15 cellular contexts compared by ENCODE assay signal in genomic region chr11:35376613-35377012, GRCh38. TPM values are rescaled to one million over a fixed set of nuclear protein-coding genes. Genes with fewer than 3 reads are reported as not detected.
A peak's percentile ranks its signal among the peaks of the same experiment; 100 is the strongest.
DNase-seq lines count a peak whose midpoint lies in the region; TF ChIP-seq lines count a peak whose summit lies in the region.
"Had no signal": no experiment of that assay in that cellular context is flagged by ENCODE, and none has a peak within 500 bp of the region (broad histone marks: within the 10 kb centered on the region; RNA-seq: fewer than 3 reads in every experiment).

No MANE protein-coding gene starts in this region.

- no TSS peak for BruUV-seq in OCI-LY7 (replicated peaks; lab: Mats Ljungman, UMichigan)

- peak overlapping the region in 2 of 3 donors; percentile 9 to 47 for H3K27ac Mint-ChIP-seq in IgD-negative memory B cell
- H3K27ac Mint-ChIP-seq in CD4-positive, alpha-beta memory T cell = peak overlapping the region in 2 of 7 donors; percentile 21 to 31

- no peaks in the 10 kb centered on the region for H3K9me3 Mint-ChIP-seq in IgD-negative memory B cell
- no peaks in the 10 kb centered on the region for H3K9me3 Mint-ChIP-seq in CD4-positive, alpha-beta memory T cell

- POLR2A ChIA-PET in CD4-positive, alpha-beta memory T cell (lab: Charles Lee; ENCODE audit: partially characterized antibody) = no interaction called here
- POLR2A ChIA-PET in OCI-LY7 (lab: Charles Lee) = interaction anchor here (0.5 to 1.1 kb wide), 3 partner anchors 12 to 725 kb away, joined by 3 to 4 read pairs (median 3); no protein-coding TSS in a partner anchor

- no peak overlapping the region for H3K4me3 ChIP-seq in foreskin fibroblast (ENCODE audit: low read depth in 1 of 2, low read length in 2 of 2)
- no peak overlapping the region for H3K4me3 ChIP-seq in CD4-positive, alpha-beta memory T cell (ENCODE audit: low read length in 2 of 2)
- H3K4me3 ChIP-seq in OCI-LY7 (ENCODE audit: low read depth, low read length, poor library complexity, severe bottlenecking) = no peak overlapping the region
- H3K4me3 ChIP-seq: HAP-1 had no signal

- no peaks in the 10 kb centered on the region for H3K36me3 ChIP-seq in CD4-positive, alpha-beta memory T cell (ENCODE audit: insufficient read depth, low read length)
- H3K36me3 ChIP-seq in OCI-LY7 (ENCODE audit: insufficient read depth, low read length) = no peaks in the 10 kb centered on the region
- H3K36me3 ChIP-seq: HAP-1 had no signal

- TF ChIP-seq CTCF in foreskin fibroblast (IDR thresholded peaks at IDR 0.05; ENCODE audit: low read depth, low read length) (no peak), OCI-LY7 (conservative IDR thresholded peaks at IDR 0.05; ENCODE audit: low read length) (no peak)

- H3K4me2 ChIP-seq in OCI-LY7 (ENCODE audit: low read length) = no peak overlapping the region

- no peak overlapping the region for H2AFZ ChIP-seq in OCI-LY7 (ENCODE audit: low read length)

- H3K27me3 Mint-ChIP-seq in IgD-negative memory B cell = no peaks in the 10 kb centered on the region
- no peaks in the 10 kb centered on the region for H3K27me3 Mint-ChIP-seq in CD4-positive, alpha-beta memory T cell

- H3K4me1 Mint-ChIP-seq in IgD-negative memory B cell = peaks cover 0 to 3% (median 1%) of the 10 kb centered on the region in 3 donors
- peaks cover 0 to 3% (median 2%) of the 10 kb centered on the region in 4 donors for H3K4me1 Mint-ChIP-seq in CD4-positive, alpha-beta memory T cell

- no peak overlapping the region for H3K27ac ChIP-seq in CD4-positive, alpha-beta memory T cell (ENCODE audit: low read depth, low read length)
- H3K27ac ChIP-seq in OCI-LY7 (ENCODE audit: low read depth, low read length, poor library complexity, severe bottlenecking) = no peak overlapping the region

- H4K20me1 ChIP-seq in OCI-LY7 (ENCODE audit: insufficient read depth, low read length) = no peaks in the 10 kb centered on the region

- intact Hi-C loops in CD4-positive, alpha-beta memory T cell (cut with micrococcal nuclease) = no loop called here
- intact Hi-C loops in OCI-LY7 (cut with micrococcal nuclease; ENCODE audit: unreplicated experiment) = no loop called here

- H3K36me3 Mint-ChIP-seq in IgD-negative memory B cell = peaks cover 2% of the 10 kb centered on the region
- no peaks in the 10 kb centered on the region for H3K36me3 Mint-ChIP-seq in CD4-positive, alpha-beta memory T cell

- no peaks in the 10 kb centered on the region for H3K9me2 ChIP-seq in OCI-LY7 (ENCODE audit: insufficient read depth, low read length)

- CTCF ChIA-PET in CD4-positive, alpha-beta memory T cell (lab: Charles Lee; ENCODE audit: partially characterized antibody) = interaction anchor here (2.2 kb wide), 1 partner anchor 16 kb away, joined by 10 read pairs; no protein-coding TSS in a partner anchor
- CTCF ChIA-PET in OCI-LY7 (lab: Charles Lee; ENCODE audit: unreplicated experiment) = no interaction called here

- H3K79me2 ChIP-seq in OCI-LY7 (ENCODE audit: insufficient read depth, low read depth, low read length) = no peaks in the 10 kb centered on the region

- H3K4me1 ChIP-seq in CD4-positive, alpha-beta memory T cell (ENCODE audit: insufficient read depth, low read length) = no peaks in the 10 kb centered on the region
- no peaks in the 10 kb centered on the region for H3K4me1 ChIP-seq in OCI-LY7 (ENCODE audit: insufficient read depth, low read length, poor library complexity, severe bottlenecking)
- H3K4me1 ChIP-seq: HAP-1 had no signal

- H3K4me3 Mint-ChIP-seq in IgD-negative memory B cell = no peak overlapping the region
- H3K4me3 Mint-ChIP-seq in CD4-positive, alpha-beta memory T cell = no peak overlapping the region

- peak; percentile 49 for DNase-seq in GM03348 (ENCODE audit: low spot score)
- peak; percentile 37 for DNase-seq in dermis blood vessel endothelial cell
- peak; percentile 92 to 94 for DNase-seq in foreskin fibroblast
- no peak for DNase-seq in COLO668 (lab: John Stamatoyannopoulos, UW; ENCODE audit: unreplicated experiment)
- no peak for DNase-seq in CD4-positive, alpha-beta memory T cell
- DNase-seq in occipital lobe (lab: John Stamatoyannopoulos, UW) = no peak
- no peak for DNase-seq in OCI-LY7 (ENCODE audit: low spot score)
- DNase-seq: C1 segment of cervical spinal cord, DMS79, NCI-H1417 treated with DMSO at 0.1 percent for 48 hours, NCI-H187 treated with DMSO at 0.1 percent for 48 hours, NCI-H226, PC-3 had no signal

- H3K27me3 ChIP-seq in CD4-positive, alpha-beta memory T cell (ENCODE audit: insufficient read depth, low read length) = no peaks in the 10 kb centered on the region

- H3K9me3 ChIP-seq in CD4-positive, alpha-beta memory T cell (ENCODE audit: control insufficient read depth in 1 of 2, low read length in 2 of 2) = no peaks in the 10 kb centered on the region
- no peaks in the 10 kb centered on the region for H3K9me3 ChIP-seq in OCI-LY7 (ENCODE audit: low read length)
- H3K9me3 ChIP-seq: HAP-1 had no signal

RNA-seq across cellular contexts. Expression of gene SLC1A2, which starts 42.7 kb away (rescaled TPM):
- not detected for polyA plus RNA-seq in IgD-negative memory B cell
- not detected in 2 replicates for total RNA-seq in dermis blood vessel endothelial cell
- total RNA-seq in CD4-positive, alpha-beta memory T cell = under 1 TPM; 0.08 to 0.09 TPM
- polyA plus RNA-seq in CD4-positive, alpha-beta memory T cell = under 1 TPM; 0.13 to 0.25 TPM
- 228 TPM for total RNA-seq in occipital lobe
- not detected in 2 replicates for total RNA-seq in OCI-LY7 (2014; rRNA removed; shearing (Covaris generic))
- not detected in 2 replicates for total RNA-seq in OCI-LY7 (2022)

Comparison
In these comparisons a context has a peak if more than half of its experiments do, and no peak if none do; other contexts are left out.
1. DNase-seq: peak in GM03348 (single experiment), dermis blood vessel endothelial cell (single experiment) and foreskin fibroblast (2 of 2); none in COLO668 (single experiment), CD4-positive, alpha-beta memory T cell (0 of 5), occipital lobe (single experiment) and OCI-LY7 (single experiment).
2. RNA of gene SLC1A2, which starts 42.7 kb away (total RNA-seq): 228 TPM in occipital lobe (single experiment); 0.08 to 0.09 TPM in CD4-positive, alpha-beta memory T cell, not detected in OCI-LY7 and not detected in dermis blood vessel endothelial cell; every median in the first group is over 100 times any median in the second.